Comparison of ENCODE assay signal across 14 cellular contexts in genomic region chr9:110555971-110556370, GRCh38. TPM values are rescaled to one million over a fixed set of nuclear protein-coding genes. Genes with fewer than 3 reads are reported as not detected.
A peak's percentile ranks its signal among the peaks of the same experiment; 100 is the strongest.
DNase-seq lines count a peak whose midpoint lies in the region; ATAC-seq and TF ChIP-seq lines count a peak whose summit lies in the region.
"Had no signal": no experiment of that assay in that cellular context is flagged by ENCODE, and none has a peak within 500 bp of the region (broad histone marks: within the 10 kb centered on the region; RNA-seq: fewer than 3 reads in every experiment).

No MANE protein-coding gene starts in this region.

- no peak overlapping the region for H3K9ac ChIP-seq in PC-3 (ENCODE audit: low read length)
- H3K9ac ChIP-seq: parathyroid adenoma had no signal

- TF ChIP-seq POLR2A in GM18505 (IDR thresholded peaks at IDR 0.05; ENCODE audit: borderline replicate concordance, extremely low read depth, insufficient read depth, insufficient read length): no peak

- CTCF ChIA-PET in PC-3 (lab: Charles Lee): no interaction called here

- H3K4me2 ChIP-seq in PC-3 (ENCODE audit: low read length): no peak overlapping the region

- H3K4me3 ChIP-seq in fibroblast of mammary gland (ENCODE audit: control insufficient read depth, low read depth, low read length): no peak overlapping the region
- no peak overlapping the region for H3K4me3 ChIP-seq in PC-3 (ENCODE audit: low read length)

- no peaks in the 10 kb centered on the region for H3K9me3 ChIP-seq in PC-3 (ENCODE audit: low read length)

- H3K9me2 ChIP-seq in PC-3 (replicated peaks; ENCODE audit: low read length): no peaks in the 10 kb centered on the region

- intact Hi-C loops in Right ventricle myocardium inferior (cut with DNase I): no loop called here
- intact Hi-C loops in cardiac septum (cut with DNase I): no loop called here
- intact Hi-C loops in PC-3 (cut with micrococcal nuclease): no loop called here

- H3K27ac ChIP-seq in PC-3 (ENCODE audit: low read length): no peak overlapping the region
- H3K27ac ChIP-seq: parathyroid adenoma had no signal

- no peaks in the 10 kb centered on the region for H3K4me1 ChIP-seq in PC-3 (ENCODE audit: insufficient read depth, low read length)
- H3K4me1 ChIP-seq: parathyroid adenoma had no signal

- POLR2A ChIA-PET in PC-3 (lab: Charles Lee; ENCODE audit: unreplicated experiment): interaction anchor here (0.7 kb wide), 1 partner anchor 106 kb away, joined by 3 read pairs; no protein-coding TSS in a partner anchor

- ATAC-seq in Right ventricle myocardium inferior (peak; percentile 93), PC-3 (no peak), GM21423 (IDR thresholded peaks at IDR 0.05; ENCODE audit: unreplicated experiment) (no peak), GM18505 (IDR thresholded peaks at IDR 0.05; ENCODE audit: unreplicated experiment) (no peak)
- ATAC-seq: activated CD4-positive, alpha-beta T cell treated with anti-CD3 and anti-CD28 coated beads for 36 hours had no signal

- no peaks in the 10 kb centered on the region for H3K79me2 ChIP-seq in PC-3 (ENCODE audit: low read length)
- H3K79me2 ChIP-seq: parathyroid adenoma had no signal

- no peaks in the 10 kb centered on the region for H3F3A ChIP-seq in PC-3 (ENCODE audit: low read length, unreplicated experiment)

- no peak overlapping the region for H2AFZ ChIP-seq in PC-3 (ENCODE audit: low read length)
- H2AFZ ChIP-seq: parathyroid adenoma had no signal

- H3K36me3 ChIP-seq in PC-3 (ENCODE audit: low read depth, low read length): no peaks in the 10 kb centered on the region

- H3K27me3 ChIP-seq in PC-3 (ENCODE audit: low read length): no peaks in the 10 kb centered on the region

- no peaks in the 10 kb centered on the region for H4K20me1 ChIP-seq in PC-3 (ENCODE audit: low read length)

- no TSS peak for BruUV-seq in PC-3 (replicated peaks; lab: Mats Ljungman, UMichigan)

- no peak for DNase-seq in Right ventricle myocardium inferior (ENCODE audit: missing footprints)
- no peak for DNase-seq in cardiac septum (ENCODE audit: low spot score)
- peak; percentile 90 for DNase-seq in fibroblast of mammary gland (ENCODE audit: low read depth)
- DNase-seq in myocyte (ENCODE audit: low read depth): peak; percentile 53
- no peak for DNase-seq in PC-3
- no peak for DNase-seq in NCI-H2029 (lab: John Stamatoyannopoulos, UW)
- DNase-seq: ACHN; activated CD4-positive, alpha-beta T cell treated with anti-CD3 and anti-CD28 coated beads for 36 hours; amygdala; NCI-H1436 treated with DMSO at 0.1 percent for 48 hours; SIG-M5 had no signal

- TF ChIP-seq CTCF in fibroblast of mammary gland (conservative IDR thresholded peaks at IDR 0.05; ENCODE audit: control insufficient read depth, insufficient read depth, low read depth, low read length): no peak
- TF ChIP-seq CTCF in PC-3 (conservative IDR thresholded peaks at IDR 0.05; ENCODE audit: low read depth, low read length): no peak

RNA-seq across cellular contexts. Expression of gene SVEP1, which starts 23.6 kb away (rescaled TPM):
- total RNA-seq in Right ventricle myocardium inferior (6.4 TPM), cardiac septum (6.7 TPM), myocyte (3.6 and 5.0 TPM in 2 replicates), PC-3 (2014; rRNA removed) (0.04 and 0.17 TPM in 2 replicates)
- polyA plus RNA-seq in myocyte (2012): 1.9 TPM
- total RNA-seq: activated CD4-positive, alpha-beta T cell treated with anti-CD3 and anti-CD28 coated beads for 36 hours had no signal

Comparison
In these comparisons a context has a peak if more than half of its experiments do, and no peak if none do; other contexts are left out.
1. DNase-seq: peak in fibroblast of mammary gland (single experiment) and myocyte (single experiment); none in Right ventricle myocardium inferior (single experiment), cardiac septum (single experiment), PC-3 (single experiment) and NCI-H2029 (single experiment).